In genomic region chr4:98679738-98680137, GRCh38 we compare ENCODE assay signal across 30 cellular contexts.
"Had no signal": no experiment of that assay in that cellular context is flagged by ENCODE, and none has a peak within 500 bp of the region (broad histone marks: within the 10 kb centered on the region; RNA-seq: fewer than 3 reads in every experiment).

No MANE protein-coding gene starts in this region.

- H3K27me3 Mint-ChIP-seq: dendritic cell treated with granulocyte-macrophage colony-stimulating factor and Interleukin-4, amounts not matched to agents 40 ng/mL and 50 ng/mL, for 4 days; memory B cell; naive thymus-derived CD8-positive, alpha-beta T cell; stimulated activated memory B cell treated with anti-CD40 and anti-IgM and Interleukin-4, amounts not matched to agents 10 μg/mL and 1 μg/mL and 100 μg/mL, for 72 hours had no signal

- DNase-seq: colonic mucosa; effector CD8-positive, alpha-beta T cell; endodermal cell; foreskin keratinocyte; heart left ventricle; kidney; naive thymus-derived CD8-positive, alpha-beta T cell; nephron progenitor cell; occipital lobe; ovary; posterior cingulate gyrus; psoas muscle; right cardiac atrium; spleen; stimulated activated CD4-positive, alpha-beta T cell treated with anti-CD3 and anti-CD28 coated beads, Interleukin-4, amount 100 ng/mL, for 4 hours; stimulated activated naive CD8-positive, alpha-beta T cell treated with anti-CD3 and anti-CD28 coated beads, Interleukin-15, Interleukin-2, amounts not matched to agents 100 U/mL and 50 U/mL, for 24 hours; substantia nigra; upper lobe of right lung; uterus had no signal

- H3K9me3 Mint-ChIP-seq: dendritic cell treated with granulocyte-macrophage colony-stimulating factor and Interleukin-4, amounts not matched to agents 40 ng/mL and 50 ng/mL, for 4 days; memory B cell; naive thymus-derived CD8-positive, alpha-beta T cell; nephron progenitor cell; stimulated activated memory B cell treated with anti-CD40 and anti-IgM and Interleukin-4, amounts not matched to agents 10 μg/mL and 1 μg/mL and 100 μg/mL, for 72 hours had no signal

- H3K27ac Mint-ChIP-seq: dendritic cell treated with granulocyte-macrophage colony-stimulating factor and Interleukin-4, amounts not matched to agents 40 ng/mL and 50 ng/mL, for 4 days; endodermal cell; memory B cell; naive thymus-derived CD8-positive, alpha-beta T cell; nephron progenitor cell; stimulated activated memory B cell treated with anti-CD40 and anti-IgM and Interleukin-4, amounts not matched to agents 10 μg/mL and 1 μg/mL and 100 μg/mL, for 72 hours had no signal

- H3K79me2 ChIP-seq: hepatocyte had no signal

- H3K4me3 ChIP-seq: colonic mucosa, esophagus muscularis mucosa, gastroesophageal sphincter, heart left ventricle, hepatocyte, lung, ovary, psoas muscle, skin epidermis, spleen, thoracic aorta, tibial nerve, upper lobe of right lung, uterus had no signal

- H3K27ac ChIP-seq: colonic mucosa, esophagus muscularis mucosa, foreskin keratinocyte, gastroesophageal sphincter, heart left ventricle, hepatocyte, ovary, psoas muscle, skin epidermis, spleen, thoracic aorta, tibial nerve, upper lobe of right lung, uterus had no signal

- H3K27me3 ChIP-seq: colonic mucosa, esophagus muscularis mucosa, foreskin keratinocyte, gastroesophageal sphincter, heart left ventricle, hepatocyte, ovary, spleen, tibial nerve, upper lobe of right lung, uterus had no signal

- H3K4me3 Mint-ChIP-seq: dendritic cell treated with granulocyte-macrophage colony-stimulating factor and Interleukin-4, amounts not matched to agents 40 ng/mL and 50 ng/mL, for 4 days; endodermal cell; memory B cell; naive thymus-derived CD8-positive, alpha-beta T cell; nephron progenitor cell; stimulated activated memory B cell treated with anti-CD40 and anti-IgM and Interleukin-4, amounts not matched to agents 10 μg/mL and 1 μg/mL and 100 μg/mL, for 72 hours had no signal

- H3K4me1 ChIP-seq: colonic mucosa, esophagus muscularis mucosa, foreskin keratinocyte, gastroesophageal sphincter, psoas muscle, tibial nerve, upper lobe of right lung, uterus had no signal

- H3K4me2 ChIP-seq: hepatocyte had no signal

- H3K36me3 ChIP-seq: colonic mucosa, esophagus muscularis mucosa, gastroesophageal sphincter, heart left ventricle, ovary, spleen, thoracic aorta, tibial nerve, upper lobe of right lung, uterus had no signal

- H3K9me3 ChIP-seq: colonic mucosa, esophagus muscularis mucosa, gastroesophageal sphincter, heart left ventricle, ovary, psoas muscle, spleen, thoracic aorta, tibial nerve, upper lobe of right lung, uterus had no signal

- FAIRE-seq: kidney had no signal

- H2AFZ ChIP-seq: hepatocyte had no signal

- H3K36me3 Mint-ChIP-seq: memory B cell; naive thymus-derived CD8-positive, alpha-beta T cell; stimulated activated memory B cell treated with anti-CD40 and anti-IgM and Interleukin-4, amounts not matched to agents 10 μg/mL and 1 μg/mL and 100 μg/mL, for 72 hours had no signal

- ATAC-seq: foreskin keratinocyte; gastroesophageal sphincter; heart left ventricle; left lobe of liver; naive thymus-derived CD8-positive, alpha-beta T cell; psoas muscle; right cardiac atrium; stimulated activated memory B cell treated with anti-CD40 and anti-IgM and Interleukin-4, amounts not matched to agents 10 μg/mL and 1 μg/mL and 100 μg/mL, for 72 hours; stimulated activated naive CD8-positive, alpha-beta T cell treated with anti-CD3 and anti-CD28 coated beads, Interleukin-15, Interleukin-2, amounts not matched to agents 100 U/mL and 50 U/mL, for 24 hours; upper lobe of right lung had no signal
